Comparison of ENCODE assay signal across 1 cellular context in the genomic region with DNA sequence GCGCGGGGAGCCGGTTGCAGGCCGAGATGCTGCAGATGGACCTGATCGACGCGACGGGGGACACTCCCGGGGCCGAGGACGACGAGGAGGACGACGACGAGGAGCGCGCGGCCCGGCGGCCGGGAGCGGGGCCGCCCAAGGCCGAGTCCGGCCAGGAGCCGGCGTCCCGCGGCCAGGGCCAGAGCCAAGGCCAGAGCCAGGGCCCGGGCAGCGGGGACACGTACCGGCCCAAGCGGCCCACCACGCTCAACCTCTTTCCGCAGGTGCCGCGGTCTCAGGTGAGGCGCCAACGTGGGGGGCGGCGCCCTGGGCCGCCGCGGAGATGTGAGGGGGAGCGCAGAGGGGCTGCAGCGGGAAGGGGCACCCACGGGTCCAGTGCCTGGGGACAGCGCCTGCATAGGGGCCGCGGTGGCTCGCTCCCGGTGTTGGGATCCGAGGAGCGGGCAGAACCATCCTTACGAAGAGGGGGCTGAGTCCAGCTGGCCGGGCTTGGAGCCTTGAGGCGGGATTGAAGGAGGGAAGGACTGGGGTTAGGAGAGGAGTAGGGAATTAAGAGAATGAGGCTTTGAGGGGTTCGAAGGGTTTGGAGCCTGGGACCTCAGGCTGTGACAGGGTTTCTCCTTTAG.
TF ChIP-seq lines count a peak whose summit lies in the region.

No MANE protein-coding gene starts in this region.

TF ChIP-seq in HEK293, 187 proteins besides CTCF, POLR2A, EP300 and RAD21:
- 0 out of 2 replicates have a peak, but pooled peaks have one; percentile 13 for TF ChIP-seq PBX3 (CRISPR knock-in tag; IDR thresholded peaks at IDR 0.05)
- peak; percentile 78 for TF ChIP-seq PRDM10 (tag by site-specific recombination; IDR thresholded peaks at IDR 0.05)
- peak; percentile 3; the same call in 1 of the 2 replicates for TF ChIP-seq ZSCAN30 (tag by site-specific recombination; IDR thresholded peaks at IDR 0.05)
- TF ChIP-seq, protein P1, sequence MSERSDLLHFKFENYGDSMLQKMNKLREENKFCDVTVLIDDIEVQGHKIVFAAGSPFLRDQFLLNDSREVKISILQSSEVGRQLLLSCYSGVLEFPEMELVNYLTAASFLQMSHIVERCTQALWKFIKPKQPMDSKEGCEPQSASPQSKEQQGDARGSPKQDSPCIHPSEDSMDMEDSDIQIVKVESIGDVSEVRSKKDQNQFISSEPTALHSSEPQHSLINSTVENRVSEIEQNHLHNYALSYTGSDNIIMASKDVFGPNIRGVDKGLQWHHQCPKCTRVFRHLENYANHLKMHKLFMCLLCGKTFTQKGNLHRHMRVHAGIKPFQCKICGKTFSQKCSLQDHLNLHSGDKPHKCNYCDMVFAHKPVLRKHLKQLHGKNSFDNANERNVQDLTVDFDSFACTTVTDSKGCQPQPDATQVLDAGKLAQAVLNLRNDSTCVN (tag by site-specific recombination; optimal IDR thresholded peaks at IDR 0.05) = peak; percentile 18
- TF ChIP-seq SP2 (tag by site-specific recombination; IDR thresholded peaks at IDR 0.05) = 0 out of 2 replicates have a peak, but pooled peaks have one; percentile 5
TF ChIP-seq in HEK293: peak in this region for 5; not testable (repeated sequence) for 182.
